In genomic region chr9:136572003-136572595, GRCh38 we compare ENCODE assay signal across 11 cellular contexts. TPM values are rescaled to one million over a fixed set of nuclear protein-coding genes. Genes with fewer than 3 reads are reported as not detected.
A peak's percentile ranks its signal among the peaks of the same experiment; 100 is the strongest.
DNase-seq lines count a peak whose midpoint lies in the region; ATAC-seq and TF ChIP-seq lines count a peak whose summit lies in the region.
"Had no signal": no experiment of that assay in that cellular context is flagged by ENCODE, and none has a peak within 500 bp of the region (broad histone marks: within the 10 kb centered on the region; RNA-seq: fewer than 3 reads in every experiment).

No MANE protein-coding gene starts in this region.

- H2BK15ac ChIP-seq in mesendoderm (replicated peaks; ENCODE audit: low read depth) = no peak overlapping the region

- no peak overlapping the region for H4K5ac ChIP-seq in mesendoderm (ENCODE audit: low read length)

- H3K4me1 Mint-ChIP-seq in endothelial cell (ENCODE audit: unreplicated experiment) = peaks cover 30% of the 10 kb centered on the region

- peak overlapping the region; percentile 45 for H3K18ac ChIP-seq in mesendoderm (ENCODE audit: low read length)

- no peak overlapping the region for H4K8ac ChIP-seq in mesendoderm (ENCODE audit: low read depth, low read length)

- H2BK5ac ChIP-seq in mesendoderm (ENCODE audit: low read length) = peak overlapping the region; percentile 97

- intact Hi-C loops in lower lobe of right lung (cut with DNase I) = no loop called here

- no peaks in the 10 kb centered on the region for H3K27me3 ChIP-seq in mesendoderm (ENCODE audit: insufficient read depth, low read length, poor library complexity)
- no peaks in the 10 kb centered on the region for H3K27me3 ChIP-seq in lower lobe of right lung (ENCODE audit: low read depth)

- H3K79me2 ChIP-seq in mesendoderm (ENCODE audit: control insufficient read depth, insufficient read depth, low read length) = no peaks in the 10 kb centered on the region

- no CpG with 5 or more reads among the region's 13 CpGs for WGBS in mesendoderm (ENCODE audit: extremely low coverage, insufficient coverage, low lambda C conversion rate)

- peak overlapping the region; percentile 89 for H3K56ac ChIP-seq in mesendoderm (ENCODE audit: low read length)

- no peak overlapping the region for H3K4me2 ChIP-seq in mesendoderm (ENCODE audit: low read length)

- H3K4me3 Mint-ChIP-seq in endothelial cell (ENCODE audit: unreplicated experiment) = no peak overlapping the region
- H3K4me3 Mint-ChIP-seq: activated CD4-positive, alpha-beta memory T cell treated with anti-CD3 and anti-CD28 coated beads, Interleukin-2, amount 10 ng/mL, durations not matched to agents 7 days and 5 days had no signal

- H3K79me1 ChIP-seq in mesendoderm (ENCODE audit: low read length) = peaks cover 6% of the 10 kb centered on the region

- H3K27ac Mint-ChIP-seq in endothelial cell (ENCODE audit: unreplicated experiment) = peak overlapping the region; percentile 83
- H3K27ac Mint-ChIP-seq: activated CD4-positive, alpha-beta memory T cell treated with anti-CD3 and anti-CD28 coated beads, Interleukin-2, amount 10 ng/mL, durations not matched to agents 7 days and 5 days had no signal

- peak overlapping the region; percentile 50 for H3K9ac ChIP-seq in mesendoderm (ENCODE audit: low read length)

- TF ChIP-seq CTCF in endothelial cell (IDR thresholded peaks at IDR 0.05; ENCODE audit: unreplicated experiment) = no peak
- TF ChIP-seq CTCF in lower lobe of right lung (IDR thresholded peaks at IDR 0.05) = no peak

- H3K9me3 Mint-ChIP-seq in endothelial cell (ENCODE audit: unreplicated experiment) = no peaks in the 10 kb centered on the region

- DNase-seq in A172 (ENCODE audit: low spot score) = peak; percentile 96
- peak; percentile 42 for DNase-seq in LHCN-M2 (ENCODE audit: low read depth)
- DNase-seq in endothelial cell (ENCODE audit: low spot score) = peak; percentile 57
- peak; percentile 99 for DNase-seq in mesendoderm
- no peak for DNase-seq in HCEC 1CT
- DNase-seq in lower lobe of right lung = no peak
- DNase-seq: activated CD4-positive, alpha-beta memory T cell treated with anti-CD3 and anti-CD28 coated beads, Interleukin-2, amount 10 ng/mL, durations not matched to agents 7 days and 5 days; cerebellar nuclear complex; GOT3 had no signal

- no peaks in the 10 kb centered on the region for H3K36me3 ChIP-seq in mesendoderm (ENCODE audit: control insufficient read depth, insufficient read depth, low read length)
- H3K36me3 ChIP-seq in lower lobe of right lung = no peaks in the 10 kb centered on the region

- peaks cover 23% of the 10 kb centered on the region for H3K4me1 ChIP-seq in mesendoderm (ENCODE audit: control insufficient read depth, low read depth, low read length)
- H3K4me1 ChIP-seq in lower lobe of right lung = peaks cover 33% of the 10 kb centered on the region

- H3K36me3 Mint-ChIP-seq in endothelial cell (ENCODE audit: low read depth, unreplicated experiment) = peaks cover 7% of the 10 kb centered on the region

- H2AK5ac ChIP-seq in mesendoderm (ENCODE audit: low read length) = peak overlapping the region; percentile 97

- H3K27ac ChIP-seq in mesendoderm (ENCODE audit: low read depth, low read length) = peak overlapping the region; percentile 84
- no peak overlapping the region for H3K27ac ChIP-seq in lower lobe of right lung

- ATAC-seq in HG02798 (IDR thresholded peaks at IDR 0.05; ENCODE audit: poor library complexity, unreplicated experiment) = no peak
- ATAC-seq in HG03025 (IDR thresholded peaks at IDR 0.05; ENCODE audit: low FRiP score, unreplicated experiment) = no peak
- no peak for ATAC-seq in lower lobe of right lung

- peaks cover 6% of the 10 kb centered on the region for H3K27me3 Mint-ChIP-seq in endothelial cell (ENCODE audit: unreplicated experiment)
- H3K27me3 Mint-ChIP-seq: activated CD4-positive, alpha-beta memory T cell treated with anti-CD3 and anti-CD28 coated beads, Interleukin-2, amount 10 ng/mL, durations not matched to agents 7 days and 5 days had no signal

- no peaks in the 10 kb centered on the region for H3K9me3 ChIP-seq in lower lobe of right lung

- peak overlapping the region; percentile 44 for H3K4ac ChIP-seq in mesendoderm (ENCODE audit: low read depth, low read length)

- H3K4me3 ChIP-seq in mesendoderm (ENCODE audit: low read length) (no peak overlapping the region), lower lobe of right lung (no peak overlapping the region)

- H2BK120ac ChIP-seq in mesendoderm (ENCODE audit: low read depth, low read length) = peak overlapping the region; percentile 47

- no peak overlapping the region for H3K23ac ChIP-seq in mesendoderm (ENCODE audit: low read length)

RNA-seq across cellular contexts. Expression of gene NOTCH1, which starts 26.3 kb away (rescaled TPM):
- total RNA-seq in A172 (2014; rRNA removed; shearing (Covaris generic)) = 22.2 and 23.3 TPM in 2 replicates
- 9.1 and 10.8 TPM in 2 replicates for total RNA-seq in LHCN-M2 (2014; rRNA removed)
- polyA plus RNA-seq in LHCN-M2 (2012) = 3.7 TPM
- total RNA-seq in endothelial cell (ENCODE audit: unreplicated experiment) = 312 TPM
- 14.3 TPM for polyA plus RNA-seq in mesendoderm (2013, experiment 1 of 2)
- polyA plus RNA-seq in mesendoderm (2013, experiment 2 of 2) = 14.2 TPM
- 91.4 TPM for total RNA-seq in lower lobe of right lung

Comparison
In these comparisons a context has a peak if more than half of its experiments do, and no peak if none do; other contexts are left out.
1. DNase-seq: peak in A172 (single experiment), LHCN-M2 (single experiment), endothelial cell (single experiment) and mesendoderm (single experiment); none in HCEC 1CT (single experiment) and lower lobe of right lung (single experiment).